Comparison of ENCODE assay signal across 18 cellular contexts in the genomic region with DNA sequence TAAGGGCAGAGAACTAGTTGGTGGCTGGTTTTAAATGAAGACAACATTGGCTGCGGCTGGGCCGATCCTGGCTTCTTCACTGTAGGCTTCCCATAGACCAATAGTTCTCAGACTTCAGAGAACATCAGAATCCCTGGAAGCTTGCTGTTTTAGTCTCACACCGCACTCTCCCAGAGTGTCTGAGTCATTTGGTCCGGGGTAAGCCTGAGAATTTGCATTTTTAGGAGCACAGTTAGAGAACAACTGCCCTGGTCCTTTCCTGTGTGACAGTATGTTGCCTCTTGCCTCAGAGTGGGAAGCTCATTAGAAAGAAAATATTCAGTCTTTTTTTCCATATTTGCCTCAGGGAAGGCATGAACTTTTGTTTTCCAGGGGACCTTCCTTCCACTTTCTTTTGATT.
A peak's percentile ranks its signal among the peaks of the same experiment; 100 is the strongest.
DNase-seq lines count a peak whose midpoint lies in the region; ATAC-seq and TF ChIP-seq lines count a peak whose summit lies in the region.
"Had no signal": no experiment of that assay in that cellular context is flagged by ENCODE, and none has a peak within 500 bp of the region (broad histone marks: within the 10 kb centered on the region; RNA-seq: fewer than 3 reads in every experiment).

No MANE protein-coding gene starts in this region.

- H3K27ac Mint-ChIP-seq in endodermal cell, result no peak overlapping the region
- H3K27ac Mint-ChIP-seq: CD4-positive, alpha-beta memory T cell; GM23338; H9 had no signal

- no peak overlapping the region for H3K4me3 Mint-ChIP-seq in endodermal cell
- H3K4me3 Mint-ChIP-seq: CD4-positive, alpha-beta memory T cell; GM23338; H9 had no signal

- H3K4me1 ChIP-seq in endodermal cell (ENCODE audit: control insufficient read depth, insufficient read depth, low read length) (no peaks in the 10 kb centered on the region), foreskin keratinocyte (no peaks in the 10 kb centered on the region)
- H3K4me1 ChIP-seq: Caco-2 had no signal

- H3K4me1 Mint-ChIP-seq in endodermal cell, result peaks cover 3% of the 10 kb centered on the region
- H3K4me1 Mint-ChIP-seq: CD4-positive, alpha-beta memory T cell; GM23338 had no signal

- TF ChIP-seq CTCF in endodermal cell (conservative IDR thresholded peaks at IDR 0.05) (no peak), foreskin keratinocyte (conservative IDR thresholded peaks at IDR 0.05) (no peak)

- H3K36me3 Mint-ChIP-seq in endodermal cell (ENCODE audit: low read depth), result no peaks in the 10 kb centered on the region
- H3K36me3 Mint-ChIP-seq: CD4-positive, alpha-beta memory T cell had no signal

- 63 to 69% methylated on average over 4 of the region's 4 CpGs for WGBS in endodermal cell (ENCODE audit: insufficient coverage in 1 of 2, insufficient read length in 1 of 2), 2 experiments

- H3K9me3 Mint-ChIP-seq in endodermal cell, result no peaks in the 10 kb centered on the region
- H3K9me3 Mint-ChIP-seq: GM23338, H9 had no signal

- no peaks in the 10 kb centered on the region for H3K9me3 ChIP-seq in endodermal cell (ENCODE audit: control insufficient read depth, low read length)
- H3K9me3 ChIP-seq: Caco-2 had no signal

- no peaks in the 10 kb centered on the region for H3K36me3 ChIP-seq in endodermal cell (ENCODE audit: control insufficient read depth, insufficient read depth, low read length)

- H3K27me3 Mint-ChIP-seq in endodermal cell (ENCODE audit: insufficient read depth), result no peaks in the 10 kb centered on the region

- H3K27ac ChIP-seq in endodermal cell (ENCODE audit: low read depth, low read length) (no peak overlapping the region), foreskin keratinocyte (no peak overlapping the region)

- no peaks in the 10 kb centered on the region for H3K27me3 ChIP-seq in endodermal cell (ENCODE audit: control insufficient read depth, insufficient read depth, low read length, poor library complexity, severe bottlenecking)
- no peaks in the 10 kb centered on the region for H3K27me3 ChIP-seq in foreskin keratinocyte

- ATAC-seq in foreskin keratinocyte, result no peak
- ATAC-seq: GM12878, GM23338, HCT116 had no signal

- DNase-seq in LHCN-M2 (ENCODE audit: low read depth) (peak; percentile 2), endodermal cell (peak; percentile 64), iPS-NIHi7 (ENCODE audit: extremely low spot score) (peak; percentile 22), NCI-H1694 treated with DMSO at 0.1 percent for 48 hours (lab: John Stamatoyannopoulos, UW) (no peak), T1000 (lab: John Stamatoyannopoulos, UW) (no peak), foreskin keratinocyte (no peak), activated gamma-delta T cell treated with Interleukin-2 at 50 U/mL for 16 hours (no peak)
- DNase-seq: C1 segment of cervical spinal cord; Caco-2; CD4-positive, alpha-beta memory T cell; DMS153; DND-41; EL; GDM1; H9 had no signal

- no peak overlapping the region for H3K9ac ChIP-seq in endodermal cell (ENCODE audit: extremely low read depth, low read length, poor library complexity, severe bottlenecking)

- H3K4me3 ChIP-seq in endodermal cell (ENCODE audit: low read length), result no peak overlapping the region
- H3K4me3 ChIP-seq: GM12878, GM23338 had no signal

Comparison
In these comparisons a context has a peak if more than half of its experiments do, and no peak if none do; other contexts are left out.
1. DNase-seq: peak in LHCN-M2 (single experiment), endodermal cell (single experiment) and iPS-NIHi7 (single experiment); none in NCI-H1694 treated with DMSO at 0.1 percent for 48 hours (single experiment), T1000 (single experiment), foreskin keratinocyte (0 of 2) and activated gamma-delta T cell treated with Interleukin-2 at 50 U/mL for 16 hours (single experiment).